ENCODE assay signal across 8 cellular contexts in genomic region chr5:127959152-127959764, GRCh38.
DNase-seq lines count a peak whose midpoint lies in the region; ATAC-seq and TF ChIP-seq lines count a peak whose summit lies in the region.

No MANE protein-coding gene starts in this region.

- no peak for TF ChIP-seq RAD21 in Ishikawa (IDR thresholded peaks at IDR 0.05; ENCODE audit: low read depth)

- TF ChIP-seq EP300 in Ishikawa (IDR thresholded peaks at IDR 0.05; ENCODE audit: borderline replicate concordance), result no peak

- ATAC-seq in esophagus mucosa, result peak; percentile 77
- no peak for ATAC-seq in HG02759 (IDR thresholded peaks at IDR 0.05; ENCODE audit: unreplicated experiment)
- ATAC-seq in GM19397 (IDR thresholded peaks at IDR 0.05; ENCODE audit: unreplicated experiment), result no peak
- ATAC-seq in HG03175 (IDR thresholded peaks at IDR 0.05; ENCODE audit: unreplicated experiment), result no peak

- TF ChIP-seq CTCF in retinal pigment epithelial cell (conservative IDR thresholded peaks at IDR 0.05; ENCODE audit: low read depth, low read length), result no peak

- peak; percentile 88 for DNase-seq in A172 (ENCODE audit: low spot score)
- peak; percentile 75 for DNase-seq in RPMI7951 (ENCODE audit: low read depth)
- DNase-seq in retinal pigment epithelial cell (ENCODE audit: low read depth), result peak; percentile 77

- no peak overlapping the region for H3K4me3 ChIP-seq in retinal pigment epithelial cell (ENCODE audit: low read length)

TF ChIP-seq in Ishikawa, 13 proteins besides CTCF, POLR2A, EP300 and RAD21:
- TF ChIP-seq TCF12 (IDR thresholded peaks at IDR 0.05; ENCODE audit: low read depth), result no peak
- TF ChIP-seq CEBPB (IDR thresholded peaks at IDR 0.05), result 0 out of 2 replicates have a peak, but pooled peaks have one; percentile 4
- peak; percentile 86 for TF ChIP-seq NFIC (IDR thresholded peaks at IDR 0.05)
